Comparison of ENCODE assay signal across 8 cellular contexts in the genomic region with DNA sequence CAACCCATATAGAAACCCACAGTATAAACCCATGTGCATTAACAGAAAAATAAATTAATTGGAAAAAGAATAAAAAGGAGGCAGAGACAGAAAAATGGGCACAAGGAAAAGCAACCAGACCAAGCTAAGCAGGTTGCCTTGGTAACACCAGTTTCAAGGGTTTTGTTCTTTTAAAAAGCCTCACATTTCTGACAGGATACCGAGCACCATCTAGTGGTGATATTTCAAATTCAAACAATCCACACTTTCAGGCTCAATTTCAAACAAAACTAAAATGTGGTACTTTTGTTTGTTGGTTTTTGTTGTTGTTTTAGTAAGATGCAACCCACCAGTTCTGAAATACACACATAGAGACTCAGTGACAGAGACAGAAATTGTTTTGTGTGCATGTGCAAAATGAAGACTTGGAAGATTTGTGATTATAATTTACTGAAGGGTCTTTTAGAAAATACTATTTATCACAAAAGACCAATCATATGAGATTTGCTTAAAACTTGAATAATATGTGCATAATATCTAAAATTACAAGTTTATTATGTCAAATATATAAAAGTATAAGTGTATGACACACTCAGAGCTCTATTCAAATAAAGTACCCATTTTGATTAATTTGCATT.
DNase-seq lines count a peak whose midpoint lies in the region; ATAC-seq and TF ChIP-seq lines count a peak whose summit lies in the region.

No MANE protein-coding gene starts in this region.

- H3K27ac Mint-ChIP-seq in chondrocyte (ENCODE audit: unreplicated experiment): no peak overlapping the region
- H3K27ac Mint-ChIP-seq in nephron: no peak overlapping the region

- H3K27me3 Mint-ChIP-seq in chondrocyte (ENCODE audit: low read depth): peaks cover 21% of the 10 kb centered on the region
- H3K27me3 Mint-ChIP-seq in nephron (ENCODE audit: low read depth): no peaks in the 10 kb centered on the region

- H3K36me3 Mint-ChIP-seq in chondrocyte (ENCODE audit: low read depth) (no peaks in the 10 kb centered on the region), nephron (ENCODE audit: low read depth) (no peaks in the 10 kb centered on the region)

- peak; percentile 92 for TF ChIP-seq CTCF in chondrocyte (IDR thresholded peaks at IDR 0.05)
- peak; percentile 67 to 74 (median 73) for TF ChIP-seq CTCF in nephron (IDR thresholded peaks at IDR 0.05; ENCODE audit: unreplicated experiment in 3 of 3)

- H3K4me1 Mint-ChIP-seq in chondrocyte (ENCODE audit: low read depth): no peaks in the 10 kb centered on the region
- H3K4me1 Mint-ChIP-seq in nephron: no peaks in the 10 kb centered on the region

- no peaks in the 10 kb centered on the region for H3K9me3 Mint-ChIP-seq in chondrocyte (ENCODE audit: low read depth)
- H3K9me3 Mint-ChIP-seq in nephron: no peaks in the 10 kb centered on the region

- H3K4me3 Mint-ChIP-seq in chondrocyte (ENCODE audit: unreplicated experiment) (no peak overlapping the region), nephron (no peak overlapping the region)

- DNase-seq in ELF-1 (ENCODE audit: low read depth, low spot score) (peak; percentile 41), NCI-H774 (lab: John Stamatoyannopoulos, UW) (peak; percentile 72), chondrocyte (ENCODE audit: low spot score) (no peak), MG63 (no peak)
- DNase-seq in stimulated activated CD4-positive, alpha-beta T cell treated with anti-CD3 and anti-CD28 coated beads, Interleukin-4, amount 100 ng/mL, for 24 hours: no peak

- H3K27me3 ChIP-seq in MG63: no peaks in the 10 kb centered on the region

- no peaks in the 10 kb centered on the region for H3K9me3 ChIP-seq in MG63

- no peak overlapping the region for H3K4me3 ChIP-seq in MG63

- H3K36me3 ChIP-seq in MG63: no peaks in the 10 kb centered on the region

- ATAC-seq in GM21381 (IDR thresholded peaks at IDR 0.05; ENCODE audit: unreplicated experiment) (peak; percentile 68), HG03521 (IDR thresholded peaks at IDR 0.05; ENCODE audit: unreplicated experiment) (peak; percentile 82)

Comparison
In these comparisons a context has a peak if more than half of its experiments do, and no peak if none do; other contexts are left out.
1. DNase-seq: peak in ELF-1 (single experiment) and NCI-H774 (single experiment); none in chondrocyte (single experiment), MG63 (single experiment) and stimulated activated CD4-positive, alpha-beta T cell treated with anti-CD3 and anti-CD28 coated beads, Interleukin-4, amount 100 ng/mL, for 24 hours (single experiment).